In the genomic region with DNA sequence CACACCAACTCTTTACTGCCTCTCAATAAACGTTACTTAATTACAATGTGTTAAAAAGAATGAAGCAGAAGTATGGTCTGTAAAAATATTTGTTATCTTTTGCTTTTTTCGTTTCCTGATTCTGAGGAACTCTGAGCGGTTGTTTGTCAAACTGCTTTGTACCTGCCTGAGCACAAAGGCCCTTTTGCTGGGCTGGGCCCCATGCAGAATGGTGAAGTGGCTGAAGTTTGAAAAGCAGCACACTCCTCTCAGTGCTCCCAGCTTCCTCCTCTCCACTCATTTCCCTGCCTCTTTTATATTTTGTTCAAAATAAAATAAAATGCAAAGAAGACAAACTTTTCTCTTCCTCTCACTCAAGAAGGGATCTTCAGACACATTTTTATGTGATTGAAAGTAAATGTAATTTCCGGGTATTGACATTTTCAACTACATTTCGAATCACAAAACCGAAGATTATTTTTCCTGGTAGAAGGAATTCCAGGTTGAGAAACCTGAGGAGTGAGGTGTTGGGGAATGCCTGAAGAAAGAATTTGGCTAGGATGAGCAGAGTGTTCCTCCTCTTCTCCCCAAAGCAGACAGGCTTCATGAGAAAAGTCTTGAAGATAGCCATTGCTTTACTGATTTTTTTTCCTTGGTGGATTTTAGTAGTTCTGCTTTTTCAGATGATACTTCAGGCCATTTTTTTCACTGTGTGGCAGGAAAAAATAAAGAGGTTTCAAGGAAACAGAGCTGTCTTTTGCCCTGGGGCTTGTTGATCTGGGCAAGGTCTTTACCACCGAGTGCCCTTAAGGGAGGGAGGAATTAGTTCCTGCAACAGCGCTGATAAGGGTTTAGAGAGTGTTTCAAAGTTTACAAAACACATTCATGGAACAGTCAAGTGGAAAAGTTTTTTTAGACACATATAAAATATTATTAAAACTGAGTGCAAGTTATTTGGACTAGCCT, we compare ENCODE assay signal across 12 cellular contexts.
DNase-seq lines count a peak whose midpoint lies in the region; ATAC-seq, FAIRE-seq and TF ChIP-seq lines count a peak whose summit lies in the region.
"Had no signal": no experiment of that assay in that cellular context is flagged by ENCODE, and none has a peak within 500 bp of the region (broad histone marks: within the 10 kb centered on the region; RNA-seq: fewer than 3 reads in every experiment).

No MANE protein-coding gene starts in this region.

- H3K4ac ChIP-seq in H1 (replicated peaks; ENCODE audit: insufficient read length, low read depth, low read length), result no peak overlapping the region

- no peak overlapping the region for H3K4me2 ChIP-seq in H1 (ENCODE audit: insufficient read depth in 1 of 2, low read depth in 2 of 2, low read length in 2 of 2)

- H3K79me1 ChIP-seq in H1 (ENCODE audit: low read depth, low read length), result no peaks in the 10 kb centered on the region

- FAIRE-seq in H1 (lab: Jason Lieb, UNC), result no peak

- H3K23me2 ChIP-seq in H1 (ENCODE audit: low read depth, low read length), result no peaks in the 10 kb centered on the region

- POLR2A ChIA-PET in H1 (lab: Charles Lee; ENCODE audit: partially characterized antibody), result interaction anchor here (1.7 kb wide), 1 partner anchor 230 kb away, joined by 5 read pairs; a partner anchor contains a TSS

- no peaks in the 10 kb centered on the region for H4K20me1 ChIP-seq in H1 (replicated peaks in 1 of 2; ENCODE audit: control insufficient read depth in 1 of 2, insufficient read depth in 2 of 2, low read length in 2 of 2)

- ATAC-seq in stimulated activated memory B cell treated with anti-CD40 and anti-IgM and Interleukin-4, amounts not matched to agents 10 μg/mL and 1 μg/mL and 100 μg/mL, for 72 hours, result peak; percentile 83
- no peak for ATAC-seq in GM19467 (IDR thresholded peaks at IDR 0.05; ENCODE audit: unreplicated experiment)
- ATAC-seq: HCT116 had no signal

- H2BK120ac ChIP-seq in H1 (replicated peaks; ENCODE audit: low read depth, low read length), result no peak overlapping the region

- no peak overlapping the region for H4K91ac ChIP-seq in H1 (replicated peaks; ENCODE audit: insufficient read length, low read length)

- H2BK20ac ChIP-seq in H1 (ENCODE audit: low read length), result no peak overlapping the region

- peak overlapping the region; percentile 61; the same call in 1 of the 2 replicates for H2AFZ ChIP-seq in H1 (ENCODE audit: low read length)

- peaks cover 4% of the 10 kb centered on the region for H3K9me3 Mint-ChIP-seq in activated T-cell treated with anti-CD3 and anti-CD28 coated beads, Interleukin-2, amount 50 U/mL, for 24 hours
- H3K9me3 Mint-ChIP-seq in stimulated activated memory B cell treated with anti-CD40 and anti-IgM and Interleukin-4, amounts not matched to agents 10 μg/mL and 1 μg/mL and 100 μg/mL, for 72 hours, result no peaks in the 10 kb centered on the region
- H3K9me3 Mint-ChIP-seq: central memory CD8-positive, alpha-beta T cell had no signal

- H2AK5ac ChIP-seq in H1 (ENCODE audit: low read depth, low read length), result no peak overlapping the region

- no peaks in the 10 kb centered on the region for H3K36me3 Mint-ChIP-seq in activated T-cell treated with anti-CD3 and anti-CD28 coated beads, Interleukin-2, amount 50 U/mL, for 24 hours (ENCODE audit: low read depth)
- no peaks in the 10 kb centered on the region for H3K36me3 Mint-ChIP-seq in stimulated activated memory B cell treated with anti-CD40 and anti-IgM and Interleukin-4, amounts not matched to agents 10 μg/mL and 1 μg/mL and 100 μg/mL, for 72 hours

- no peak for TF ChIP-seq RAD21 in H1 (IDR thresholded peaks at IDR 0.05 in 1 of 2, conservative IDR thresholded peaks at IDR 0.05 in 1 of 2; ENCODE audit: low read depth in 2 of 2, low read length in 2 of 2)

- H3K14ac ChIP-seq in H1 (ENCODE audit: insufficient read length), result no peak overlapping the region

- no peak overlapping the region for H3K18ac ChIP-seq in H1 (ENCODE audit: extremely low read depth, low read length)

- TF ChIP-seq POLR2A in H1 (IDR thresholded peaks at IDR 0.05; ENCODE audit: control extremely low read depth in 1 of 2, low read depth in 2 of 2, low read length in 2 of 2), result no peak

- 67% methylated on average over 8 of the region's 8 CpGs; no CpG with 5 or more reads in 1 of the 2 experiments for WGBS in H1 (ENCODE audit: extremely low coverage in 1 of 2, insufficient coverage in 1 of 2, insufficient read length in 1 of 2, insufficient replicate concordance in 2 of 2, low coverage in 1 of 2, low lambda C conversion rate in 2 of 2, missing lambda C conversion rate in 1 of 2), 2 experiments

- TF ChIP-seq EP300 in H1 (IDR thresholded peaks at IDR 0.05; ENCODE audit: borderline replicate concordance in 1 of 2, low read depth in 2 of 2, low read length in 2 of 2), result no peak

- peaks cover 0 to 12% (median 0%) of the 10 kb centered on the region in 4 experiments; a peak in 3 of 7 replicates for H3K4me1 ChIP-seq in H1 (replicated peaks in 1 of 4; ENCODE audit: control insufficient read depth in 3 of 4, insufficient read depth in 4 of 4, low read length in 3 of 4)

- intact Hi-C loops in posterior vena cava (cut with DNase I), result no loop called here

- no peak overlapping the region for H3K27ac ChIP-seq in H1 (ENCODE audit: low read depth, low read length)

- TF ChIP-seq CTCF in H1 (IDR thresholded peaks at IDR 0.05; ENCODE audit: control extremely low read depth in 1 of 3, insufficient read depth in 1 of 3, low read depth in 1 of 3, low read length in 3 of 3), result no peak

- H3K36me3 ChIP-seq in H1 (ENCODE audit: control insufficient read depth in 2 of 4, insufficient read depth in 4 of 4, low read length in 3 of 4), result no peaks in the 10 kb centered on the region
- H3K36me3 ChIP-seq: heart right ventricle had no signal

- no peak for DNase-seq in activated T-cell treated with anti-CD3 and anti-CD28 coated beads, Interleukin-2, amount 50 U/mL, for 24 hours
- DNase-seq in activated T-cell treated with anti-CD3 and anti-CD28 coated beads for 4 hours (no peak), RPMI8226 (peak; percentile 17), H1 (ENCODE audit: low read depth in 1 of 2, low spot score in 2 of 2) (no peak), posterior vena cava (ENCODE audit: low spot score) (no peak), HPDE6-E6E7 (ENCODE audit: extremely low spot score) (no peak)
- DNase-seq: heart right ventricle, NCI-H524 had no signal

- H4K5ac ChIP-seq in H1 (ENCODE audit: insufficient read length, low read depth, low read length), result no peak overlapping the region

- no peak overlapping the region for H4K8ac ChIP-seq in H1 (ENCODE audit: extremely low read depth, insufficient read depth, low read length)

- H3K4me1 Mint-ChIP-seq in activated T-cell treated with anti-CD3 and anti-CD28 coated beads, Interleukin-2, amount 50 U/mL, for 24 hours (ENCODE audit: low read depth), result peaks cover 41% of the 10 kb centered on the region
- H3K4me1 Mint-ChIP-seq in stimulated activated memory B cell treated with anti-CD40 and anti-IgM and Interleukin-4, amounts not matched to agents 10 μg/mL and 1 μg/mL and 100 μg/mL, for 72 hours, result peaks cover 44% of the 10 kb centered on the region
- H3K4me1 Mint-ChIP-seq: central memory CD8-positive, alpha-beta T cell had no signal

- H2BK15ac ChIP-seq in H1 (ENCODE audit: low read length), result no peak overlapping the region

- H2BK12ac ChIP-seq in H1 (ENCODE audit: low read depth, low read length), result no peak overlapping the region

- CTCF ChIA-PET in H1 (lab: Charles Lee; ENCODE audit: partially characterized antibody), result interaction anchor here (0.7 to 1.7 kb wide), 3 partner anchors 9 to 276 kb away, joined by 3 to 5 read pairs (median 4); no protein-coding TSS in a partner anchor

- no peaks in the 10 kb centered on the region for H3K9me3 ChIP-seq in H1 (ENCODE audit: insufficient read depth in 2 of 2, low read depth in 1 of 2, low read length in 1 of 2)
- H3K9me3 ChIP-seq: heart right ventricle had no signal

- H3K56ac ChIP-seq in H1 (replicated peaks; ENCODE audit: insufficient read length, low read depth, low read length), result no peak overlapping the region

- peak overlapping the region; percentile 14 for H3K4me3 Mint-ChIP-seq in activated T-cell treated with anti-CD3 and anti-CD28 coated beads, Interleukin-2, amount 50 U/mL, for 24 hours
- peak overlapping the region; percentile 5 for H3K4me3 Mint-ChIP-seq in stimulated activated memory B cell treated with anti-CD40 and anti-IgM and Interleukin-4, amounts not matched to agents 10 μg/mL and 1 μg/mL and 100 μg/mL, for 72 hours
- H3K4me3 Mint-ChIP-seq: central memory CD8-positive, alpha-beta T cell had no signal

- peak overlapping the region; percentile 85 for H3K27ac Mint-ChIP-seq in activated T-cell treated with anti-CD3 and anti-CD28 coated beads, Interleukin-2, amount 50 U/mL, for 24 hours
- peak overlapping the region; percentile 89 for H3K27ac Mint-ChIP-seq in stimulated activated memory B cell treated with anti-CD40 and anti-IgM and Interleukin-4, amounts not matched to agents 10 μg/mL and 1 μg/mL and 100 μg/mL, for 72 hours

- H3K23ac ChIP-seq in H1 (ENCODE audit: insufficient read length), result no peak overlapping the region

- no peaks in the 10 kb centered on the region for H3K27me3 Mint-ChIP-seq in activated T-cell treated with anti-CD3 and anti-CD28 coated beads, Interleukin-2, amount 50 U/mL, for 24 hours
- H3K27me3 Mint-ChIP-seq in stimulated activated memory B cell treated with anti-CD40 and anti-IgM and Interleukin-4, amounts not matched to agents 10 μg/mL and 1 μg/mL and 100 μg/mL, for 72 hours, result no peaks in the 10 kb centered on the region

- H3K9ac ChIP-seq in H1 (replicated peaks in 1 of 4; ENCODE audit: extremely low read depth in 1 of 4, low read depth in 3 of 4, low read length in 3 of 4), result no peak overlapping the region

- no peak overlapping the region; the same call in 1 of the 2 replicates for H2BK5ac ChIP-seq in H1 (ENCODE audit: low read depth, low read length)

- peaks cover 0 to 1% (median 0%) of the 10 kb centered on the region in 4 experiments; a peak in 1 of 7 replicates for H3K27me3 ChIP-seq in H1 (replicated peaks in 1 of 4; ENCODE audit: control insufficient read depth in 3 of 4, extremely low read depth in 1 of 4, insufficient read depth in 3 of 4, low read length in 3 of 4)
- H3K27me3 ChIP-seq: heart right ventricle had no signal

- H3K79me2 ChIP-seq in H1 (ENCODE audit: control insufficient read depth in 1 of 2, insufficient read depth in 2 of 2, low read length in 2 of 2), result no peaks in the 10 kb centered on the region

- H3K4me3 ChIP-seq in H1 (ENCODE audit: extremely low read depth in 1 of 4, insufficient read depth in 2 of 4, low read depth in 3 of 4, low read length in 4 of 4), result no peak overlapping the region
- H3K4me3 ChIP-seq: heart right ventricle had no signal

TF ChIP-seq in H1, 55 proteins besides CTCF, POLR2A, EP300 and RAD21 (continues in another document):
- TF ChIP-seq TEAD4 (IDR thresholded peaks at IDR 0.05; ENCODE audit: low read depth, low read length), result peak; percentile 57; the same call in 1 of the 2 replicates
- TF ChIP-seq, protein P1, sequence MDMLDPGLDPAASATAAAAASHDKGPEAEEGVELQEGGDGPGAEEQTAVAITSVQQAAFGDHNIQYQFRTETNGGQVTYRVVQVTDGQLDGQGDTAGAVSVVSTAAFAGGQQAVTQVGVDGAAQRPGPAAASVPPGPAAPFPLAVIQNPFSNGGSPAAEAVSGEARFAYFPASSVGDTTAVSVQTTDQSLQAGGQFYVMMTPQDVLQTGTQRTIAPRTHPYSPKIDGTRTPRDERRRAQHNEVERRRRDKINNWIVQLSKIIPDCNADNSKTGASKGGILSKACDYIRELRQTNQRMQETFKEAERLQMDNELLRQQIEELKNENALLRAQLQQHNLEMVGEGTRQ (IDR thresholded peaks at IDR 0.05; ENCODE audit: low read length), result no peak
